In the genomic region with DNA sequence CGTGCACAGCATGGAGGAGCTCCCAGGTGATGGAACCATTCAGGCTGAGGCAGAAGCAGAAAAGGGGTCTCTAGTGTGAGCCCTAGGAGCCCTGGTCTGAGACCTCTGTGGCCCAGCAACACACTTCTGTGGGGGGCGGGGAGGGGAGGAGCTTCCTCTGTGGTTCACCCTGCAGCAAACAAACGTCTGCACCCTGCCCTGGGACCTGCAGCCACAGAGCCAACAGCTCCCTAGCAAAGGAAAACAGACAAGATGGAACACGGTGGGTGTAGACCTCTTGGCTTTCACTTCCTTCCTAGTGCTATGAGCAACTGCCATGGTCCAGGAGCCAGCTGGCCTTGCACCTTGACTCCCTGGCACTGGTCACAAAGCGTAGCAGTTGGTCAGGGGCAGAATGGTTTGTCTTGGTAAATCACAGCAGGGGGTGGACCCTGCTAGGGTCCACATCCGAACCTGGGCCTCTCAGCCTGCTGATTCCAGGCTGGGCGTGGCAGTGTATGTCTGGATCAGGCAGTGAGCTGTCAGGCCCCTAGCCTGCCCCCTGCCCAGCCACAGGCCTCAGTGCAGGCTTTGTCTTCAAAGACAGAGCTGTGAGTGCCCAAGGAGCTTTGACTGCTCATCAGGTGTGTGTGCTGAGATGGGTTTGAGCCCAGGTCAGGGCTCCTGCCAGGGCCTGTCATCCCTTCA, we compare ENCODE assay signal across 1 cellular context.
TF ChIP-seq lines count a peak whose summit lies in the region.

No MANE protein-coding gene starts in this region.

TF ChIP-seq in HepG2, 621 proteins besides CTCF, POLR2A, EP300 and RAD21:
- TF ChIP-seq ZNF564 (CRISPR knock-in tag; IDR thresholded peaks at IDR 0.05), result no peak
- peak; percentile 5 for TF ChIP-seq AGO2 (optimal IDR thresholded peaks at IDR 0.05; ENCODE audit: low read depth, low read length)
- TF ChIP-seq, protein P1, sequence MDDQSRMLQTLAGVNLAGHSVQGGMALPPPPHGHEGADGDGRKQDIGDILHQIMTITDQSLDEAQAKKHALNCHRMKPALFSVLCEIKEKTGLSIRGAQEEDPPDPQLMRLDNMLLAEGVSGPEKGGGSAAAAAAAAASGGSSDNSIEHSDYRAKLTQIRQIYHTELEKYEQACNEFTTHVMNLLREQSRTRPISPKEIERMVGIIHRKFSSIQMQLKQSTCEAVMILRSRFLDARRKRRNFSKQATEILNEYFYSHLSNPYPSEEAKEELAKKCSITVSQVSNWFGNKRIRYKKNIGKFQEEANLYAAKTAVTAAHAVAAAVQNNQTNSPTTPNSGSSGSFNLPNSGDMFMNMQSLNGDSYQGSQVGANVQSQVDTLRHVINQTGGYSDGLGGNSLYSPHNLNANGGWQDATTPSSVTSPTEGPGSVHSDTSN (CRISPR knock-in tag; IDR thresholded peaks at IDR 0.05; ENCODE audit: borderline replicate concordance), result no peak
- TF ChIP-seq THYN1 (CRISPR knock-in tag; IDR thresholded peaks at IDR 0.05; ENCODE audit: borderline replicate concordance, low read depth), result no peak
- TF ChIP-seq, protein P2, sequence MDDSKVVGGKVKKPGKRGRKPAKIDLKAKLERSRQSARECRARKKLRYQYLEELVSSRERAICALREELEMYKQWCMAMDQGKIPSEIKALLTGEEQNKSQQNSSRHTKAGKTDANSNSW (CRISPR knock-in tag; IDR thresholded peaks at IDR 0.05; ENCODE audit: borderline replicate concordance), result no peak
- TF ChIP-seq GFI1 (CRISPR knock-in tag; IDR thresholded peaks at IDR 0.05; ENCODE audit: borderline replicate concordance), result peak; percentile 71; the same call in 1 of the 2 replicates
- TF ChIP-seq, protein P3, sequence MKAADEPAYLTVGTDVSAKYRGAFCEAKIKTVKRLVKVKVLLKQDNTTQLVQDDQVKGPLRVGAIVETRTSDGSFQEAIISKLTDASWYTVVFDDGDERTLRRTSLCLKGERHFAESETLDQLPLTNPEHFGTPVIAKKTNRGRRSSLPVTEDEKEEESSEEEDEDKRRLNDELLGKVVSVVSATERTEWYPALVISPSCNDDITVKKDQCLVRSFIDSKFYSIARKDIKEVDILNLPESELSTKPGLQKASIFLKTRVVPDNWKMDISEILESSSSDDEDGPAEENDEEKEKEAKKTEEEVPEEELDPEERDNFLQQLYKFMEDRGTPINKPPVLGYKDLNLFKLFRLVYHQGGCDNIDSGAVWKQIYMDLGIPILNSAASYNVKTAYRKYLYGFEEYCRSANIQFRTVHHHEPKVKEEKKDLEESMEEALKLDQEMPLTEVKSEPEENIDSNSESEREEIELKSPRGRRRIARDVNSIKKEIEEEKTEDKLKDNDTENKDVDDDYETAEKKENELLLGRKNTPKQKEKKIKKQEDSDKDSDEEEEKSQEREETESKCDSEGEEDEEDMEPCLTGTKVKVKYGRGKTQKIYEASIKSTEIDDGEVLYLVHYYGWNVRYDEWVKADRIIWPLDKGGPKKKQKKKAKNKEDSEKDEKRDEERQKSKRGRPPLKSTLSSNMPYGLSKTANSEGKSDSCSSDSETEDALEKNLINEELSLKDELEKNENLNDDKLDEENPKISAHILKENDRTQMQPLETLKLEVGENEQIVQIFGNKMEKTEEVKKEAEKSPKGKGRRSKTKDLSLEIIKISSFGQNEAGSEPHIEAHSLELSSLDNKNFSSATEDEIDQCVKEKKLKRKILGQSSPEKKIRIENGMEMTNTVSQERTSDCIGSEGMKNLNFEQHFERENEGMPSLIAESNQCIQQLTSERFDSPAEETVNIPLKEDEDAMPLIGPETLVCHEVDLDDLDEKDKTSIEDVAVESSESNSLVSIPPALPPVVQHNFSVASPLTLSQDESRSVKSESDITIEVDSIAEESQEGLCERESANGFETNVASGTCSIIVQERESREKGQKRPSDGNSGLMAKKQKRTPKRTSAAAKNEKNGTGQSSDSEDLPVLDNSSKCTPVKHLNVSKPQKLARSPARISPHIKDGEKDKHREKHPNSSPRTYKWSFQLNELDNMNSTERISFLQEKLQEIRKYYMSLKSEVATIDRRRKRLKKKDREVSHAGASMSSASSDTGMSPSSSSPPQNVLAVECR (CRISPR knock-in tag; IDR thresholded peaks at IDR 0.05; ENCODE audit: borderline replicate concordance), result 0 out of 2 replicates have a peak, but pooled peaks have one; percentile 4
- 0 out of 2 replicates have a peak, but pooled peaks have one; percentile 40 for TF ChIP-seq ZC3H13 (CRISPR knock-in tag; IDR thresholded peaks at IDR 0.05)
- TF ChIP-seq ZNF432 (CRISPR knock-in tag; IDR thresholded peaks at IDR 0.05; ENCODE audit: borderline replicate concordance), result no peak
- TF ChIP-seq, protein P4, sequence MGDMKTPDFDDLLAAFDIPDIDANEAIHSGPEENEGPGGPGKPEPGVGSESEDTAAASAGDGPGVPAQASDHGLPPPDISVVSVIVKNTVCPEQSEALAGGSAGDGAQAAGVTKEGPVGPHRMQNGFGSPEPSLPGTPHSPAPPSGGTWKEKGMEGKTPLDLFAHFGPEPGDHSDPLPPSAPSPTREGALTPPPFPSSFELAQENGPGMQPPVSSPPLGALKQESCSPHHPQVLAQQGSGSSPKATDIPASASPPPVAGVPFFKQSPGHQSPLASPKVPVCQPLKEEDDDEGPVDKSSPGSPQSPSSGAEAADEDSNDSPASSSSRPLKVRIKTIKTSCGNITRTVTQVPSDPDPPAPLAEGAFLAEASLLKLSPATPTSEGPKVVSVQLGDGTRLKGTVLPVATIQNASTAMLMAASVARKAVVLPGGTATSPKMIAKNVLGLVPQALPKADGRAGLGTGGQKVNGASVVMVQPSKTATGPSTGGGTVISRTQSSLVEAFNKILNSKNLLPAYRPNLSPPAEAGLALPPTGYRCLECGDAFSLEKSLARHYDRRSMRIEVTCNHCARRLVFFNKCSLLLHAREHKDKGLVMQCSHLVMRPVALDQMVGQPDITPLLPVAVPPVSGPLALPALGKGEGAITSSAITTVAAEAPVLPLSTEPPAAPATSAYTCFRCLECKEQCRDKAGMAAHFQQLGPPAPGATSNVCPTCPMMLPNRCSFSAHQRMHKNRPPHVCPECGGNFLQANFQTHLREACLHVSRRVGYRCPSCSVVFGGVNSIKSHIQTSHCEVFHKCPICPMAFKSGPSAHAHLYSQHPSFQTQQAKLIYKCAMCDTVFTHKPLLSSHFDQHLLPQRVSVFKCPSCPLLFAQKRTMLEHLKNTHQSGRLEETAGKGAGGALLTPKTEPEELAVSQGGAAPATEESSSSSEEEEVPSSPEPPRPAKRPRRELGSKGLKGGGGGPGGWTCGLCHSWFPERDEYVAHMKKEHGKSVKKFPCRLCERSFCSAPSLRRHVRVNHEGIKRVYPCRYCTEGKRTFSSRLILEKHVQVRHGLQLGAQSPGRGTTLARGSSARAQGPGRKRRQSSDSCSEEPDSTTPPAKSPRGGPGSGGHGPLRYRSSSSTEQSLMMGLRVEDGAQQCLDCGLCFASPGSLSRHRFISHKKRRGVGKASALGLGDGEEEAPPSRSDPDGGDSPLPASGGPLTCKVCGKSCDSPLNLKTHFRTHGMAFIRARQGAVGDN (CRISPR knock-in tag; IDR thresholded peaks at IDR 0.05), result peak; percentile 38
TF ChIP-seq in HepG2: peak in this region for 5.
